In the genomic region with DNA sequence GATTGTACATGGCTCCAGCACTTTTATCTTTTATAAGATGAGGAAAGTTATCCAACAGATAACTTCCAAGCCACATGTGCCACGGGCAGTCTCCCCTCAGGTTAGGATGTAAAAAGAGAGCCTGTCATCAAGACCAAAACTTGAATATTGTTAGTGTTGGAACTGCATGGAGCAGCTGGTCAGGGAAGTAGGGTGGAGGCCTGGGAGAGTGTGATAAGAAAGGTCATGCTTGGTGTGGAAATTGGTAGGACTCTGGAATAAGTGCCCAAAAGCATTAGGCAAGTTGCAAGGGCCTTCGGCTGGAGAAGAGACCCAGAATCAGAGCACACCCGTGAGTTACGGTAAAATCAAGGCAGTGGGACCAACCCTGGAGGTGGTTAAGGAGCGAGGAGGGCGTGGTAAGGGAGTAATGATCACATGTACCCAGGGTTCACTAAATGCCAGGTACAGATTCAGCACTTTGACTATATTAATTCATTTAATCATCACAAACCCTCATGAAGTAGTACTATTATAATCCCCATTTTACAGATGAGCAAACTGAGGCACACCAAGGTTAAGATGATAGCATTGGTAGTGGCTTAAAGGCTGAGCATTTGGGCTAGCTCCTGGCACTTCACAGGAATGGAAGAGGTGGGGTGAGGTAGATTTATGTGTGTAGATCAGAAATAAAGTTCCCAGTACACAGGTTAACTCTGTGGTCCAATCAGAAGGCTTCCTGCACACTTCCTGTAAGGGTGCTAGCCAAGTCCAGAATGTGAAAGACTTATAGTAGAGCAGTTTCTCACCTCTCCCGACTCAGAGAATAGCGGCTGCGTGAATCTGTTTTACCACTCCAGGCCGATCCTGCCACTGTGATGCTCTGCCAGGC, we compare ENCODE assay signal across 30 cellular contexts.
DNase-seq lines count a peak whose midpoint lies in the region; ATAC-seq and TF ChIP-seq lines count a peak whose summit lies in the region.
"Had no signal": no experiment of that assay in that cellular context is flagged by ENCODE, and none has a peak within 500 bp of the region (broad histone marks: within the 10 kb centered on the region; RNA-seq: fewer than 3 reads in every experiment).

No MANE protein-coding gene starts in this region.

- peaks cover 4% of the 10 kb centered on the region; the same call in 1 of the 2 replicates for H3F3A ChIP-seq in PC-9 (ENCODE audit: insufficient read depth, low read depth)

- H3K9me3 Mint-ChIP-seq in chondrocyte (ENCODE audit: low read depth) = no peaks in the 10 kb centered on the region
- H3K9me3 Mint-ChIP-seq: activated CD4-positive, alpha-beta T cell treated with anti-CD3 and anti-CD28 coated beads, Interleukin-2, amount 10 ng/mL, durations not matched to agents 24 days and 14 days; T-helper 2 cell treated with Interferon-gamma antibody and Interleukin-4, amounts not matched to agents 5 μg/mL and 100 μg/mL, for 36 hours had no signal

- H3K27me3 ChIP-seq in Panc1 (ENCODE audit: control insufficient read depth, insufficient read depth, low read length) = no peaks in the 10 kb centered on the region
- no peaks in the 10 kb centered on the region for H3K27me3 ChIP-seq in osteoblast (ENCODE audit: insufficient read depth, low read length)
- no peaks in the 10 kb centered on the region for H3K27me3 ChIP-seq in PC-9 (ENCODE audit: insufficient read depth, low read depth)
- H3K27me3 ChIP-seq: BLaER1, colonic mucosa, hepatocyte, MG63 had no signal

- no peaks in the 10 kb centered on the region for H3K4me1 ChIP-seq in Panc1 (ENCODE audit: control insufficient read depth, insufficient read depth, low read length)
- no peaks in the 10 kb centered on the region for H3K4me1 ChIP-seq in osteoblast (ENCODE audit: insufficient read depth, low read length)
- H3K4me1 ChIP-seq in PC-9 (replicated peaks; ENCODE audit: insufficient read depth) = peaks cover 9% of the 10 kb centered on the region
- H3K4me1 ChIP-seq: BLaER1, colonic mucosa, parathyroid adenoma had no signal

- peaks cover 38% of the 10 kb centered on the region for H3K4me1 Mint-ChIP-seq in chondrocyte (ENCODE audit: low read depth)
- H3K4me1 Mint-ChIP-seq: activated CD4-positive, alpha-beta T cell treated with anti-CD3 and anti-CD28 coated beads, Interleukin-2, amount 10 ng/mL, durations not matched to agents 24 days and 14 days; activated CD8-positive, alpha-beta memory T cell treated with anti-CD3 and anti-CD28 coated beads, Interleukin-2, amount 10 ng/mL, durations not matched to agents 7 days and 5 days; stimulated activated effector memory CD8-positive, alpha-beta T cell treated with anti-CD3 and anti-CD28 coated beads, Interleukin-12 subunit alpha, Interleukin-12 subunit beta, amount 100 ng/mL, for 72 hours had no signal

- H3K27ac Mint-ChIP-seq in chondrocyte (ENCODE audit: unreplicated experiment) = peak overlapping the region; percentile 74
- H3K27ac Mint-ChIP-seq: activated CD4-positive, alpha-beta T cell treated with anti-CD3 and anti-CD28 coated beads, Interleukin-2, amount 10 ng/mL, durations not matched to agents 24 days and 14 days; activated CD8-positive, alpha-beta memory T cell treated with anti-CD3 and anti-CD28 coated beads, Interleukin-2, amount 10 ng/mL, durations not matched to agents 7 days and 5 days; activated T-cell treated with anti-CD3 and anti-CD28 coated beads, Interleukin-2, amount 50 U/mL, for 72 hours; stimulated activated effector memory CD8-positive, alpha-beta T cell treated with anti-CD3 and anti-CD28 coated beads, Interleukin-12 subunit alpha, Interleukin-12 subunit beta, amount 100 ng/mL, for 72 hours; T-helper 2 cell treated with Interferon-gamma antibody and Interleukin-4, amounts not matched to agents 5 μg/mL and 100 μg/mL, for 36 hours had no signal

- BruUV-seq in Panc1 (replicated peaks; lab: Mats Ljungman, UMichigan) = no TSS peak
- no TSS peak for BruUV-seq in PC-9 (replicated peaks; lab: Mats Ljungman, UMichigan)

- intact Hi-C loops in Panc1 (cut with micrococcal nuclease; ENCODE audit: unreplicated experiment) = no loop called here
- intact Hi-C loops in left ventricle myocardium superior (cut with micrococcal nuclease) = no loop called here
- intact Hi-C loops in PC-9 (cut with micrococcal nuclease; ENCODE audit: unreplicated experiment) = no loop called here

- H3K4me2 ChIP-seq in osteoblast (ENCODE audit: insufficient read depth, low read length) = no peak overlapping the region
- no peak overlapping the region for H3K4me2 ChIP-seq in PC-9
- H3K4me2 ChIP-seq: BLaER1, hepatocyte had no signal

- H4K20me1 ChIP-seq in osteoblast (ENCODE audit: insufficient read depth, low read length) (no peaks in the 10 kb centered on the region), PC-9 (ENCODE audit: insufficient read depth) (no peaks in the 10 kb centered on the region)
- H4K20me1 ChIP-seq: BLaER1 had no signal

- H3K36me3 Mint-ChIP-seq in chondrocyte (ENCODE audit: low read depth) = no peaks in the 10 kb centered on the region
- H3K36me3 Mint-ChIP-seq: activated CD8-positive, alpha-beta memory T cell treated with anti-CD3 and anti-CD28 coated beads, Interleukin-2, amount 10 ng/mL, durations not matched to agents 7 days and 5 days; stimulated activated effector memory CD8-positive, alpha-beta T cell treated with anti-CD3 and anti-CD28 coated beads, Interleukin-12 subunit alpha, Interleukin-12 subunit beta, amount 100 ng/mL, for 72 hours had no signal

- H3K27ac ChIP-seq in Panc1 (ENCODE audit: low read length) = peak overlapping the region; percentile 30; the same call in 1 of the 2 replicates
- no peak overlapping the region for H3K27ac ChIP-seq in osteoblast (ENCODE audit: low read depth, low read length)
- no peak overlapping the region for H3K27ac ChIP-seq in PC-9
- H3K27ac ChIP-seq: BLaER1, colonic mucosa, hepatocyte, parathyroid adenoma had no signal

- TF ChIP-seq CTCF in Panc1 (IDR thresholded peaks at IDR 0.05) = no peak
- TF ChIP-seq CTCF in chondrocyte (IDR thresholded peaks at IDR 0.05) = no peak
- no peak for TF ChIP-seq CTCF in osteoblast (IDR thresholded peaks at IDR 0.05; ENCODE audit: extremely low read depth, low read depth, low read length)
- no peak for TF ChIP-seq CTCF in GM13977 (IDR thresholded peaks at IDR 0.05; ENCODE audit: extremely low read depth, insufficient read depth, missing control alignments)
- no peak for TF ChIP-seq CTCF in PC-9 (conservative IDR thresholded peaks at IDR 0.05)

- H3K36me3 ChIP-seq in Panc1 (ENCODE audit: control insufficient read depth, insufficient read depth, low read length) = no peaks in the 10 kb centered on the region
- H3K36me3 ChIP-seq in osteoblast (ENCODE audit: insufficient read depth, low read length) = no peaks in the 10 kb centered on the region
- H3K36me3 ChIP-seq in PC-9 (ENCODE audit: low read depth) = no peaks in the 10 kb centered on the region
- H3K36me3 ChIP-seq: BLaER1, colonic mucosa, HAP-1, MG63 had no signal

- peak overlapping the region; percentile 69 for H2AFZ ChIP-seq in osteoblast (ENCODE audit: low read length)
- H2AFZ ChIP-seq in PC-9 = no peak overlapping the region
- H2AFZ ChIP-seq: hepatocyte, parathyroid adenoma had no signal

- CTCF ChIA-PET in Panc1 (lab: Charles Lee) = no interaction called here
- CTCF ChIA-PET in PC-9 (lab: Charles Lee) = no interaction called here

- no peaks in the 10 kb centered on the region for H3K27me3 Mint-ChIP-seq in chondrocyte (ENCODE audit: low read depth)
- H3K27me3 Mint-ChIP-seq: activated CD4-positive, alpha-beta T cell treated with anti-CD3 and anti-CD28 coated beads, Interleukin-2, amount 10 ng/mL, durations not matched to agents 24 days and 14 days; activated CD8-positive, alpha-beta memory T cell treated with anti-CD3 and anti-CD28 coated beads, Interleukin-2, amount 10 ng/mL, durations not matched to agents 7 days and 5 days had no signal

- H3K4me3 ChIP-seq in Panc1 (ENCODE audit: low read depth in 2 of 2, low read length in 2 of 2) (no peak overlapping the region), osteoblast (ENCODE audit: insufficient read depth, low read length) (no peak overlapping the region), PC-9 (no peak overlapping the region)
- H3K4me3 ChIP-seq: BLaER1, colonic mucosa, HAP-1, hepatocyte, MG63 had no signal

- POLR2A ChIA-PET in Panc1 (lab: Charles Lee) (interaction anchor here (0.7 kb wide), 1 partner anchor 807 kb away, joined by 6 read pairs; no protein-coding TSS in a partner anchor), PC-9 (lab: Charles Lee; ENCODE audit: unreplicated experiment) (no interaction called here)

- DNase-seq in Panc1 (ENCODE audit: low read depth, low spot score) (no peak), chondrocyte (ENCODE audit: low spot score) (no peak), left ventricle myocardium superior (no peak), osteoblast (ENCODE audit: insufficient read length, low spot score, missing footprints) (peak; percentile 30), NCI-H2171 treated with DMSO at 0.1 percent for 48 hours (lab: John Stamatoyannopoulos, UW) (no peak), NCI-H2227 treated with DMSO at 0.1 percent for 48 hours (lab: John Stamatoyannopoulos, UW) (no peak), GM13977 (ENCODE audit: low spot score) (no peak), PC-9 (no peak)
- DNase-seq: activated CD4-positive, alpha-beta T cell treated with anti-CD3 and anti-CD28 coated beads, Interleukin-2, amount 10 ng/mL, durations not matched to agents 24 days and 14 days; activated CD8-positive, alpha-beta memory T cell treated with anti-CD3 and anti-CD28 coated beads, Interleukin-2, amount 10 ng/mL, durations not matched to agents 7 days and 5 days; activated naive CD4-positive, alpha-beta T cell; activated T-cell treated with anti-CD3 and anti-CD28 coated beads, Interleukin-2, amount 50 U/mL, for 72 hours; colonic mucosa; effector memory CD4-positive, alpha-beta T cell; erythroblast; naive thymus-derived CD4-positive, alpha-beta T cell; NCI-H1417 treated with DMSO at 0.1 percent for 48 hours; NCI-H2081; NCI-H748 treated with DMSO at 0.1 percent for 48 hours; stimulated activated CD4-positive, alpha-beta T cell treated with anti-CD3 and anti-CD28 coated beads, Interleukin-4, amount 100 ng/mL, for 24 hours; substantia nigra had no signal

- in situ Hi-C loops in Panc1 (cut with HindIII; ENCODE audit: low pct_unique_long_range_greater_than_20kb, low sequenced_read_pairs) (no loop called here), GM13977 (cut with MboI; ENCODE audit: low pct_unique_long_range_greater_than_20kb, low sequenced_read_pairs, unreplicated experiment) (no loop called here)

- no peak for ATAC-seq in Panc1
- ATAC-seq in left ventricle myocardium superior = peak; percentile 93
- ATAC-seq: activated CD8-positive, alpha-beta memory T cell treated with anti-CD3 and anti-CD28 coated beads, Interleukin-2, amount 10 ng/mL, durations not matched to agents 7 days and 5 days; activated T-cell treated with anti-CD3 and anti-CD28 coated beads, Interleukin-2, amount 50 U/mL, for 72 hours; left lobe of liver; sciatic nerve; stimulated activated effector memory CD8-positive, alpha-beta T cell treated with anti-CD3 and anti-CD28 coated beads, Interleukin-12 subunit alpha, Interleukin-12 subunit beta, amount 100 ng/mL, for 72 hours had no signal

- no peaks in the 10 kb centered on the region for H3K9me2 ChIP-seq in PC-9 (ENCODE audit: insufficient read depth)

- no peaks in the 10 kb centered on the region for H3K9me3 ChIP-seq in Panc1 (ENCODE audit: control insufficient read depth, insufficient read depth, low read depth, low read length)
- no peaks in the 10 kb centered on the region for H3K9me3 ChIP-seq in osteoblast (ENCODE audit: low read depth, low read length)
- no peaks in the 10 kb centered on the region for H3K9me3 ChIP-seq in PC-9 (ENCODE audit: insufficient read depth, low read depth)
- H3K9me3 ChIP-seq: colonic mucosa, HAP-1, MG63 had no signal

- no peak overlapping the region for H3K4me3 Mint-ChIP-seq in chondrocyte (ENCODE audit: unreplicated experiment)
- H3K4me3 Mint-ChIP-seq: activated CD4-positive, alpha-beta T cell treated with anti-CD3 and anti-CD28 coated beads, Interleukin-2, amount 10 ng/mL, durations not matched to agents 24 days and 14 days; activated CD8-positive, alpha-beta memory T cell treated with anti-CD3 and anti-CD28 coated beads, Interleukin-2, amount 10 ng/mL, durations not matched to agents 7 days and 5 days; activated T-cell treated with anti-CD3 and anti-CD28 coated beads, Interleukin-2, amount 50 U/mL, for 72 hours; naive thymus-derived CD4-positive, alpha-beta T cell; stimulated activated effector memory CD8-positive, alpha-beta T cell treated with anti-CD3 and anti-CD28 coated beads, Interleukin-12 subunit alpha, Interleukin-12 subunit beta, amount 100 ng/mL, for 72 hours; T-helper 2 cell treated with Interferon-gamma antibody and Interleukin-4, amounts not matched to agents 5 μg/mL and 100 μg/mL, for 36 hours had no signal

- no peaks in the 10 kb centered on the region for H3K79me2 ChIP-seq in osteoblast (ENCODE audit: insufficient read depth, low read length)
- no peaks in the 10 kb centered on the region for H3K79me2 ChIP-seq in PC-9 (ENCODE audit: low read depth)
- H3K79me2 ChIP-seq: hepatocyte, parathyroid adenoma had no signal
